ENCODE assay signal across 9 cellular contexts in genomic region chr16:2035431-2036199, GRCh38. TPM values are rescaled to one million over a fixed set of nuclear protein-coding genes. Genes with fewer than 3 reads are reported as not detected.
DNase-seq lines count a peak whose midpoint lies in the region; ATAC-seq, FAIRE-seq and TF ChIP-seq lines count a peak whose summit lies in the region.
"Had no signal": no experiment of that assay in that cellular context is flagged by ENCODE, and none has a peak within 500 bp of the region (broad histone marks: within the 10 kb centered on the region; RNA-seq: fewer than 3 reads in every experiment).

No MANE protein-coding gene starts in this region.

- H3K79me2 ChIP-seq in GM23338 (replicated peaks; ENCODE audit: insufficient read depth), result no peaks in the 10 kb centered on the region

- no peaks in the 10 kb centered on the region for H3F3A ChIP-seq in GM23338 (replicated peaks; ENCODE audit: low read depth)

- H3K4me3 ChIP-seq in GM23338 (no peak overlapping the region), cardiac muscle cell (no peak overlapping the region), skeletal muscle satellite cell (ENCODE audit: low read length) (peak overlapping the region; percentile 65)

- H3K9me3 ChIP-seq in cardiac muscle cell (ENCODE audit: low read depth) (no peaks in the 10 kb centered on the region), skeletal muscle satellite cell (replicated peaks; ENCODE audit: low read length) (no peaks in the 10 kb centered on the region)

- no peaks in the 10 kb centered on the region for H3K36me3 Mint-ChIP-seq in GM23338 (ENCODE audit: low read depth)
- H3K36me3 Mint-ChIP-seq: type B pancreatic cell had no signal

- H3K4me1 Mint-ChIP-seq in GM23338, result peaks cover 8% of the 10 kb centered on the region

- H3K4me3 Mint-ChIP-seq in GM23338, result no peak overlapping the region
- H3K4me3 Mint-ChIP-seq: type B pancreatic cell had no signal

- H3K9ac ChIP-seq in skeletal muscle satellite cell (ENCODE audit: low read depth, low read length), result peak overlapping the region; percentile 74

- no peaks in the 10 kb centered on the region for H3K9me2 ChIP-seq in GM23338 (ENCODE audit: insufficient read depth)

- peaks cover 12% of the 10 kb centered on the region for H3K27me3 Mint-ChIP-seq in GM23338 (ENCODE audit: insufficient read depth, low read depth, poor library complexity)
- H3K27me3 Mint-ChIP-seq: type B pancreatic cell had no signal

- no peaks in the 10 kb centered on the region for H3K36me3 ChIP-seq in GM23338 (ENCODE audit: insufficient read depth)
- H3K36me3 ChIP-seq in cardiac muscle cell, result no peaks in the 10 kb centered on the region
- peaks cover 24% of the 10 kb centered on the region for H3K36me3 ChIP-seq in skeletal muscle satellite cell (ENCODE audit: insufficient read depth, low read length)

- H2AFZ ChIP-seq in GM23338, result no peak overlapping the region

- ATAC-seq in GM23338 (peak; percentile 13), GM21529 (IDR thresholded peaks at IDR 0.05; ENCODE audit: unreplicated experiment) (no peak), HG02870 (IDR thresholded peaks at IDR 0.05; ENCODE audit: unreplicated experiment) (no peak)

- no peak overlapping the region for H3K27ac ChIP-seq in GM23338 (ENCODE audit: low read depth)
- H3K27ac ChIP-seq in cardiac muscle cell, result peak overlapping the region; percentile 26

- H3K9me3 Mint-ChIP-seq in GM23338, result no peaks in the 10 kb centered on the region
- H3K9me3 Mint-ChIP-seq: type B pancreatic cell had no signal

- no peak for DNase-seq in GM23338 (ENCODE audit: low spot score)
- peak; percentile 42 to 69 for DNase-seq in SHP77 (lab: John Stamatoyannopoulos, UW)
- DNase-seq in cardiac muscle cell (ENCODE audit: low read depth in 1 of 2, low spot score in 1 of 2), result peak in 1 of 2 donors; percentile 82
- no peak for DNase-seq in frontal cortex (ENCODE audit: low spot score in 2 of 2)
- DNase-seq in KG1 (lab: John Stamatoyannopoulos, UW), result no peak

- H3K27ac Mint-ChIP-seq in GM23338, result no peak overlapping the region
- H3K27ac Mint-ChIP-seq: type B pancreatic cell had no signal

- no peak for TF ChIP-seq CTCF in GM23338 (conservative IDR thresholded peaks at IDR 0.05; ENCODE audit: low read depth in 2 of 2)
- TF ChIP-seq CTCF in cardiac muscle cell (IDR thresholded peaks at IDR 0.05; ENCODE audit: low read depth, low read length), result no peak

- H4K20me1 ChIP-seq in GM23338 (replicated peaks; ENCODE audit: insufficient read depth), result 0 out of 2 replicates have a peak, but pooled peaks cover 3% of the 10 kb centered on the region

- no peak for FAIRE-seq in frontal cortex (lab: Jason Lieb, UNC)

- no peaks in the 10 kb centered on the region for H3K4me1 ChIP-seq in GM23338 (ENCODE audit: insufficient read depth)
- peaks cover 7% of the 10 kb centered on the region for H3K4me1 ChIP-seq in cardiac muscle cell (ENCODE audit: low read depth)
- peaks cover 71% of the 10 kb centered on the region for H3K4me1 ChIP-seq in skeletal muscle satellite cell (ENCODE audit: control insufficient read depth, insufficient read depth, low read length)

- H3K4me2 ChIP-seq in GM23338, result no peak overlapping the region
- H3K4me2 ChIP-seq in skeletal muscle satellite cell (ENCODE audit: low read length), result peak overlapping the region; percentile 91

- H3K27me3 ChIP-seq in GM23338 (ENCODE audit: insufficient read depth) (no peaks in the 10 kb centered on the region), cardiac muscle cell (no peaks in the 10 kb centered on the region), skeletal muscle satellite cell (ENCODE audit: control insufficient read depth, insufficient read depth, low read length) (no peaks in the 10 kb centered on the region)

TF ChIP-seq in GM23338, 12 proteins besides CTCF, POLR2A, EP300 and RAD21 (continues in another document):
- no peak for TF ChIP-seq ZNF114 (CRISPR knock-in tag; IDR thresholded peaks at IDR 0.05)
- TF ChIP-seq ZNF331 (CRISPR knock-in tag; IDR thresholded peaks at IDR 0.05; ENCODE audit: low read depth), result no peak
- no peak for TF ChIP-seq EZH2phosphoT487 (IDR thresholded peaks at IDR 0.05; ENCODE audit: unreplicated experiment)
- TF ChIP-seq, protein P1, sequence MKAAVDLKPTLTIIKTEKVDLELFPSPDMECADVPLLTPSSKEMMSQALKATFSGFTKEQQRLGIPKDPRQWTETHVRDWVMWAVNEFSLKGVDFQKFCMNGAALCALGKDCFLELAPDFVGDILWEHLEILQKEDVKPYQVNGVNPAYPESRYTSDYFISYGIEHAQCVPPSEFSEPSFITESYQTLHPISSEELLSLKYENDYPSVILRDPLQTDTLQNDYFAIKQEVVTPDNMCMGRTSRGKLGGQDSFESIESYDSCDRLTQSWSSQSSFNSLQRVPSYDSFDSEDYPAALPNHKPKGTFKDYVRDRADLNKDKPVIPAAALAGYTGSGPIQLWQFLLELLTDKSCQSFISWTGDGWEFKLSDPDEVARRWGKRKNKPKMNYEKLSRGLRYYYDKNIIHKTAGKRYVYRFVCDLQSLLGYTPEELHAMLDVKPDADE (IDR thresholded peaks at IDR 0.05), result no peak
- TF ChIP-seq, protein P2, sequence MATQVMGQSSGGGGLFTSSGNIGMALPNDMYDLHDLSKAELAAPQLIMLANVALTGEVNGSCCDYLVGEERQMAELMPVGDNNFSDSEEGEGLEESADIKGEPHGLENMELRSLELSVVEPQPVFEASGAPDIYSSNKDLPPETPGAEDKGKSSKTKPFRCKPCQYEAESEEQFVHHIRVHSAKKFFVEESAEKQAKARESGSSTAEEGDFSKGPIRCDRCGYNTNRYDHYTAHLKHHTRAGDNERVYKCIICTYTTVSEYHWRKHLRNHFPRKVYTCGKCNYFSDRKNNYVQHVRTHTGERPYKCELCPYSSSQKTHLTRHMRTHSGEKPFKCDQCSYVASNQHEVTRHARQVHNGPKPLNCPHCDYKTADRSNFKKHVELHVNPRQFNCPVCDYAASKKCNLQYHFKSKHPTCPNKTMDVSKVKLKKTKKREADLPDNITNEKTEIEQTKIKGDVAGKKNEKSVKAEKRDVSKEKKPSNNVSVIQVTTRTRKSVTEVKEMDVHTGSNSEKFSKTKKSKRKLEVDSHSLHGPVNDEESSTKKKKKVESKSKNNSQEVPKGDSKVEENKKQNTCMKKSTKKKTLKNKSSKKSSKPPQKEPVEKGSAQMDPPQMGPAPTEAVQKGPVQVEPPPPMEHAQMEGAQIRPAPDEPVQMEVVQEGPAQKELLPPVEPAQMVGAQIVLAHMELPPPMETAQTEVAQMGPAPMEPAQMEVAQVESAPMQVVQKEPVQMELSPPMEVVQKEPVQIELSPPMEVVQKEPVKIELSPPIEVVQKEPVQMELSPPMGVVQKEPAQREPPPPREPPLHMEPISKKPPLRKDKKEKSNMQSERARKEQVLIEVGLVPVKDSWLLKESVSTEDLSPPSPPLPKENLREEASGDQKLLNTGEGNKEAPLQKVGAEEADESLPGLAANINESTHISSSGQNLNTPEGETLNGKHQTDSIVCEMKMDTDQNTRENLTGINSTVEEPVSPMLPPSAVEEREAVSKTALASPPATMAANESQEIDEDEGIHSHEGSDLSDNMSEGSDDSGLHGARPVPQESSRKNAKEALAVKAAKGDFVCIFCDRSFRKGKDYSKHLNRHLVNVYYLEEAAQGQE (IDR thresholded peaks at IDR 0.05; ENCODE audit: unreplicated experiment), result no peak
- no peak for TF ChIP-seq EZH2 (IDR thresholded peaks at IDR 0.05; ENCODE audit: low read depth, unreplicated experiment)
- TF ChIP-seq POLR2AphosphoS5 (IDR thresholded peaks at IDR 0.05; ENCODE audit: low read depth), result no peak

RNA-seq across cellular contexts. Expression of gene NHERF2, which starts 8.9 kb away (rescaled TPM):
- 15.4 and 16.5 TPM in 2 replicates for total RNA-seq in GM23338 (2014; rRNA removed; shearing (Covaris generic))
- polyA plus RNA-seq in GM23338 (2016; fragmentation: Nextera tagmentation; extraction: Ambion mirVana), result 12.0 and 21.0 TPM in 2 replicates
- 33.0 and 34.7 TPM in 2 replicates for total RNA-seq in cardiac muscle cell
- polyA plus RNA-seq in cardiac muscle cell, result 37.4 and 50.7 TPM in 2 replicates
- total RNA-seq in skeletal muscle satellite cell (2012; rRNA removed), result 3.5 and 6.1 TPM in 2 replicates
- 13.5 TPM for total RNA-seq in frontal cortex

RNA-seq across cellular contexts. Expression of gene NTHL1, which starts 12.0 kb away (rescaled TPM):
- 84.6 and 97.1 TPM in 2 replicates for total RNA-seq in GM23338 (2014; rRNA removed; shearing (Covaris generic))
- 87.9 and 94.9 TPM in 2 replicates for polyA plus RNA-seq in GM23338 (2016; fragmentation: Nextera tagmentation; extraction: Ambion mirVana)
- 61.1 and 61.3 TPM in 2 replicates for total RNA-seq in cardiac muscle cell
- polyA plus RNA-seq in cardiac muscle cell, result 51.3 and 62.7 TPM in 2 replicates
- 14.4 and 18.8 TPM in 2 replicates for total RNA-seq in skeletal muscle satellite cell (2012; rRNA removed)
- total RNA-seq in frontal cortex, result 33.4 TPM

RNA-seq across cellular contexts. Expression of gene TSC2, which starts 12.2 kb away (rescaled TPM):
- 81.4 and 93.0 TPM in 2 replicates for total RNA-seq in GM23338 (2014; rRNA removed; shearing (Covaris generic))
- 36.3 and 40.5 TPM in 2 replicates for polyA plus RNA-seq in GM23338 (2016; fragmentation: Nextera tagmentation; extraction: Ambion mirVana)
- total RNA-seq in cardiac muscle cell, result 103 and 152 TPM in 2 replicates
- polyA plus RNA-seq in cardiac muscle cell, result 123 and 142 TPM in 2 replicates
- 34.9 and 36.5 TPM in 2 replicates for total RNA-seq in skeletal muscle satellite cell (2012; rRNA removed)
- total RNA-seq in frontal cortex, result 39.5 TPM

RNA-seq across cellular contexts. Expression of gene NPW, which starts 16.0 kb away (rescaled TPM):
- total RNA-seq in GM23338 (2014; rRNA removed; shearing (Covaris generic)), result 1.9 and 4.5 TPM in 2 replicates
- 37.0 and 37.6 TPM in 2 replicates for polyA plus RNA-seq in GM23338 (2016; fragmentation: Nextera tagmentation; extraction: Ambion mirVana)
- total RNA-seq in cardiac muscle cell, result 3.3 and 16.2 TPM in 2 replicates
- 13.4 and 38.6 TPM in 2 replicates for polyA plus RNA-seq in cardiac muscle cell
- not detected in 2 replicates for total RNA-seq in skeletal muscle satellite cell (2012; rRNA removed)
- total RNA-seq in frontal cortex, result not detected

RNA-seq across cellular contexts. Expression of gene ZNF598, which starts 26.0 kb away (rescaled TPM):
- 31.7 and 48.6 TPM in 2 replicates for total RNA-seq in GM23338 (2014; rRNA removed; shearing (Covaris generic))
- polyA plus RNA-seq in GM23338 (2016; fragmentation: Nextera tagmentation; extraction: Ambion mirVana) (8.5 and 10.2 TPM in 2 replicates), cardiac muscle cell (28.8 and 34.5 TPM in 2 replicates)
- total RNA-seq in cardiac muscle cell (35.6 and 50.4 TPM in 2 replicates), frontal cortex (5.7 TPM)
- total RNA-seq in skeletal muscle satellite cell (2012; rRNA removed), result 26.1 and 28.0 TPM in 2 replicates

Comparison
In these comparisons a context has a peak if more than half of its experiments do, and no peak if none do; other contexts are left out.
1. DNase-seq: peak in SHP77 (2 of 2); none in GM23338 (single experiment), frontal cortex (0 of 2) and KG1 (single experiment).